ENCODE assay signal across 1 cellular context in the genomic region with DNA sequence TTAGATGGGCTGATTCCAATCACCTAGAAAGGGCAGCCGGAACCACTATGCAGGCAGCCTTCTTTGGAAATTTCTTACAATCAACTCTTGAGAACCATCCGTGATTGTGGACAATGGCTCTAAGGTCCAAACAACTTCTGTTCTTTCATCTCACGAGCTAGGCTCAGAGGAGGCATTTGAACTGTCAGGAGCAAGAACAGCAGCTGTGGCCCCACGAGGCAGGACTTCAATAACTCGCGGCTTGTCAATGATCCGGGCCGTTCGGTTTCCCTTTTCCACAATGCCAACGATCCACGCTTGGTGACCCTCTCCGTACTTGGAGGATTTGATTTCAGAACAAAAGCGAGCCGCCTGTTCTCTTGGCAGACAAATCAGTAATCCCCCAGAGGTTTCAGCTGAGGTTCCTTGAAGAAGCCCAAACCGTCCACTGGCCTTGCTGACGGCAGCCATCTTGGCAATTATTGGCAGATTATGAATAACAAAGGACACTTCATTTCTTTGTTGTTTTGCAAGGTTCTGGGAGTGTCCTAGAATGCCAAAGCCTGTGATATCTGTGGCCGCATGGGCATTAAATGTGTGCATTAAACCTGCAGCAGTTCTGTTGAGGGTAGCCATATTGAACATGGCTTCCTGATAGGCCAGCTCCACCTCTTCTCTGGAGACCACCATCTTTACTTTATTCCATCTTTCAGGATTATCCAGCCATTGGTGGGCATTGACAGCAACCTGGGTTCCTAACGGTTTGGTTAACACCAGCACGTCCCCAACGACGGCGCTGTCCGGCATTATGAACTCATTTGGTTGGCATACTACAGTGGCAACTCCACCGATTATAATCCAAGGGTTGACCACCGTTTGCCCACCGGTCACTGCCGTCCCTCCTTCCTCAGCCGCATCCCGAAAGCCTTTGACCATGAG.
TF ChIP-seq lines count a peak whose summit lies in the region.

No MANE protein-coding gene starts in this region.

TF ChIP-seq in HCT116, 20 proteins besides CTCF, POLR2A, EP300 and RAD21 (continued from another document):
- TF ChIP-seq ZFX (IDR thresholded peaks at IDR 0.05) (no peak), JUND (IDR thresholded peaks at IDR 0.05) (no peak)
